ENCODE assay signal across 18 cellular contexts in genomic region chr14:103232338-103232808, GRCh38.
DNase-seq lines count a peak whose midpoint lies in the region; ATAC-seq, FAIRE-seq and TF ChIP-seq lines count a peak whose summit lies in the region.
"Had no signal": no experiment of that assay in that cellular context is flagged by ENCODE, and none has a peak within 500 bp of the region (broad histone marks: within the 10 kb centered on the region; RNA-seq: fewer than 3 reads in every experiment).

No MANE protein-coding gene starts in this region.

- intact Hi-C loops in posterior vena cava (cut with DNase I): no loop called here

- peak; percentile 62 to 77 for ATAC-seq in A549
- no peak for ATAC-seq in HG02840 (IDR thresholded peaks at IDR 0.05; ENCODE audit: low FRiP score, unreplicated experiment)
- ATAC-seq: natural killer cell treated with Interleukin-12 subunit alpha and Interleukin-12 subunit beta and Interleukin-15 and Interleukin-18, amount 100 ng/mL, for 72 hours had no signal

- H3K27ac ChIP-seq in A549: peak overlapping the region; percentile 78 to 87
- H3K27ac ChIP-seq in substantia nigra (ENCODE audit: low read depth, low read length, poor library complexity, severe bottlenecking): no peak overlapping the region
- H3K27ac ChIP-seq: epithelial cell of prostate, Peyer's patch had no signal

- no peak for TF ChIP-seq CTCF in A549 (IDR thresholded peaks at IDR 0.05)
- TF ChIP-seq CTCF in GM10248 (IDR thresholded peaks at IDR 0.05; ENCODE audit: control extremely low read depth, extremely low read depth, low read depth, missing control alignments): no peak

- POLR2A ChIA-PET in A549 (lab: Yijun Ruan, JAX): no interaction called here
- POLR2A ChIA-PET in GM10248 (lab: Yijun Ruan, JAX): no interaction called here

- H3K4me3 ChIP-seq in A549: no peak overlapping the region
- H3K4me3 ChIP-seq: Peyer's patch had no signal

- DNase-seq in A549 (ENCODE audit: low read depth in 1 of 2, low spot score in 1 of 2): peak; percentile 33 to 47
- DNase-seq in GM10248 (ENCODE audit: extremely low spot score): peak; percentile 18
- DNase-seq in NCI-H345 treated with DMSO at 0.1 percent for 48 hours (lab: John Stamatoyannopoulos, UW; ENCODE audit: unreplicated experiment): peak; percentile 78
- DNase-seq in iPS-NIHi11 (ENCODE audit: low spot score): peak; percentile 78
- no peak for DNase-seq in OCI-M2 (lab: John Stamatoyannopoulos, UW; ENCODE audit: unreplicated experiment)
- DNase-seq in substantia nigra (lab: John Stamatoyannopoulos, UW): no peak
- DNase-seq in posterior vena cava (ENCODE audit: low spot score): no peak
- DNase-seq: activated CD4-positive, CD25-positive, alpha-beta regulatory T cell; activated effector memory CD4-positive, alpha-beta T cell treated with anti-CD3 and anti-CD28 coated beads, Interleukin-2, amount 50 U/mL, for 16 hours; AML-193; amygdala; Karpas-422; NCI-H526; T-helper 1 cell had no signal

- H3K4me1 ChIP-seq in A549: peaks cover 22% of the 10 kb centered on the region

- CTCF ChIA-PET in A549 (lab: Yijun Ruan, JAX): interaction anchor here (1.2 to 1.4 kb wide), 3 partner anchors 13 to 128 kb away, joined by 3 read pairs; no protein-coding TSS in a partner anchor
- CTCF ChIA-PET in GM10248 (lab: Yijun Ruan, JAX): no interaction called here

- FAIRE-seq in A549 (lab: Jason Lieb, UNC): no peak

- TF ChIP-seq POLR2A in A549 (IDR thresholded peaks at IDR 0.05; ENCODE audit: low read length): no peak

- no peaks in the 10 kb centered on the region for H3K9me3 ChIP-seq in A549
- H3K9me3 ChIP-seq: Peyer's patch had no signal

- H3K4me2 ChIP-seq in A549: peak overlapping the region; percentile 71

- no peak for TF ChIP-seq EP300 in A549 (IDR thresholded peaks at IDR 0.05)

- 28% methylated on average over 4 of the region's 10 CpGs for WGBS in A549 (ENCODE audit: missing lambda C conversion rate)

- TF ChIP-seq RAD21 in A549 (conservative IDR thresholded peaks at IDR 0.05 in 1 of 2, IDR thresholded peaks at IDR 0.05 in 1 of 2): no peak

TF ChIP-seq in A549, 52 proteins besides CTCF, POLR2A, EP300 and RAD21:
- TF ChIP-seq JUN (IDR thresholded peaks at IDR 0.05): no peak
- no peak for TF ChIP-seq MAZ (IDR thresholded peaks at IDR 0.05; ENCODE audit: borderline replicate concordance, low read depth, low read length)
- TF ChIP-seq CEBPB (IDR thresholded peaks at IDR 0.05): no peak
- TF ChIP-seq ZSCAN20 (CRISPR knock-in tag; IDR thresholded peaks at IDR 0.05): no peak
- TF ChIP-seq, protein P1, sequence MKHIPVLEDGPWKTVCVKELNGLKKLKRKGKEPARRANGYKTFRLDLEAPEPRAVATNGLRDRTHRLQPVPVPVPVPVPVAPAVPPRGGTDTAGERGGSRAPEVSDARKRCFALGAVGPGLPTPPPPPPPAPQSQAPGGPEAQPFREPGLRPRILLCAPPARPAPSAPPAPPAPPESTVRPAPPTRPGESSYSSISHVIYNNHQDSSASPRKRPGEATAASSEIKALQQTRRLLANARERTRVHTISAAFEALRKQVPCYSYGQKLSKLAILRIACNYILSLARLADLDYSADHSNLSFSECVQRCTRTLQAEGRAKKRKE (CRISPR knock-in tag; IDR thresholded peaks at IDR 0.05; ENCODE audit: low read depth): no peak
- no peak for TF ChIP-seq MAX (IDR thresholded peaks at IDR 0.05)
- TF ChIP-seq CHD4 (IDR thresholded peaks at IDR 0.05; ENCODE audit: borderline replicate concordance): no peak
- TF ChIP-seq JUNB (IDR thresholded peaks at IDR 0.05): no peak
- no peak for TF ChIP-seq RCOR1 (IDR thresholded peaks at IDR 0.05; ENCODE audit: low read depth, low read length)
- no peak for TF ChIP-seq BCL3 (IDR thresholded peaks at IDR 0.05)
- no peak for TF ChIP-seq MYC (IDR thresholded peaks at IDR 0.05; ENCODE audit: borderline replicate concordance, low read length)
- no peak for TF ChIP-seq HOXB5 (CRISPR knock-in tag; IDR thresholded peaks at IDR 0.05)
- TF ChIP-seq, protein P2, sequence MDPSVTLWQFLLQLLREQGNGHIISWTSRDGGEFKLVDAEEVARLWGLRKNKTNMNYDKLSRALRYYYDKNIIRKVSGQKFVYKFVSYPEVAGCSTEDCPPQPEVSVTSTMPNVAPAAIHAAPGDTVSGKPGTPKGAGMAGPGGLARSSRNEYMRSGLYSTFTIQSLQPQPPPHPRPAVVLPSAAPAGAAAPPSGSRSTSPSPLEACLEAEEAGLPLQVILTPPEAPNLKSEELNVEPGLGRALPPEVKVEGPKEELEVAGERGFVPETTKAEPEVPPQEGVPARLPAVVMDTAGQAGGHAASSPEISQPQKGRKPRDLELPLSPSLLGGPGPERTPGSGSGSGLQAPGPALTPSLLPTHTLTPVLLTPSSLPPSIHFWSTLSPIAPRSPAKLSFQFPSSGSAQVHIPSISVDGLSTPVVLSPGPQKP (IDR thresholded peaks at IDR 0.05; ENCODE audit: low read depth, low read length): no peak
- no peak for TF ChIP-seq HOXB13 (CRISPR knock-in tag; IDR thresholded peaks at IDR 0.05; ENCODE audit: low read depth)
- TF ChIP-seq, protein P3, sequence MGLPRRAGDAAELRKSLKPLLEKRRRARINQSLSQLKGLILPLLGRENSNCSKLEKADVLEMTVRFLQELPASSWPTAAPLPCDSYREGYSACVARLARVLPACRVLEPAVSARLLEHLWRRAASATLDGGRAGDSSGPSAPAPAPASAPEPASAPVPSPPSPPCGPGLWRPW (IDR thresholded peaks at IDR 0.05): no peak
- TF ChIP-seq GATA3 (IDR thresholded peaks at IDR 0.05; ENCODE audit: borderline replicate concordance): no peak

Comparison
In these comparisons a context has a peak if more than half of its experiments do, and no peak if none do; other contexts are left out.
1. DNase-seq: peak in A549 (2 of 2), GM10248 (single experiment), NCI-H345 treated with DMSO at 0.1 percent for 48 hours (single experiment) and iPS-NIHi11 (single experiment); none in OCI-M2 (single experiment), substantia nigra (0 of 49) and posterior vena cava (single experiment).